In genomic region chr1:144101397-144102050, GRCh38 we compare ENCODE assay signal across 9 cellular contexts.
DNase-seq lines count a peak whose midpoint lies in the region; ATAC-seq and TF ChIP-seq lines count a peak whose summit lies in the region.
"Had no signal": no experiment of that assay in that cellular context is flagged by ENCODE, and none has a peak within 500 bp of the region (broad histone marks: within the 10 kb centered on the region; RNA-seq: fewer than 3 reads in every experiment).

No MANE protein-coding gene starts in this region.

- H3K4me1 ChIP-seq in neural progenitor cell: no peaks in the 10 kb centered on the region

- TF ChIP-seq CTCF in chondrocyte (IDR thresholded peaks at IDR 0.05) (no peak), natural killer cell (IDR thresholded peaks at IDR 0.05) (no peak), neural progenitor cell (IDR thresholded peaks at IDR 0.05) (no peak)

- intact Hi-C loops in natural killer cell (cut with micrococcal nuclease): no loop called here

- H3K36me3 Mint-ChIP-seq in activated naive CD8-positive, alpha-beta T cell treated with anti-CD3 and anti-CD28 coated beads for 36 hours: no peaks in the 10 kb centered on the region
- H3K36me3 Mint-ChIP-seq in activated naive CD8-positive, alpha-beta T cell treated with anti-CD3 and anti-CD28 coated beads, Interleukin-2, amount 50 U/mL, for 24 hours (ENCODE audit: low read depth): no peaks in the 10 kb centered on the region
- H3K36me3 Mint-ChIP-seq in chondrocyte (ENCODE audit: low read depth) (no peaks in the 10 kb centered on the region), natural killer cell (no peaks in the 10 kb centered on the region), neural progenitor cell (no peaks in the 10 kb centered on the region)

- no peaks in the 10 kb centered on the region for H4K20me1 ChIP-seq in neural progenitor cell (ENCODE audit: low read depth)

- H3K4me1 Mint-ChIP-seq in activated naive CD8-positive, alpha-beta T cell treated with anti-CD3 and anti-CD28 coated beads for 36 hours: no peaks in the 10 kb centered on the region
- no peaks in the 10 kb centered on the region for H3K4me1 Mint-ChIP-seq in activated naive CD8-positive, alpha-beta T cell treated with anti-CD3 and anti-CD28 coated beads, Interleukin-2, amount 50 U/mL, for 24 hours
- H3K4me1 Mint-ChIP-seq in chondrocyte (ENCODE audit: low read depth) (no peaks in the 10 kb centered on the region), natural killer cell (no peaks in the 10 kb centered on the region), neural progenitor cell (no peaks in the 10 kb centered on the region)

- H3F3A ChIP-seq in neural progenitor cell (ENCODE audit: low read depth): no peaks in the 10 kb centered on the region

- no peaks in the 10 kb centered on the region for H3K9me3 ChIP-seq in neural progenitor cell (ENCODE audit: low read depth)

- no peaks in the 10 kb centered on the region for H3K27me3 Mint-ChIP-seq in activated naive CD8-positive, alpha-beta T cell treated with anti-CD3 and anti-CD28 coated beads for 36 hours
- H3K27me3 Mint-ChIP-seq in activated naive CD8-positive, alpha-beta T cell treated with anti-CD3 and anti-CD28 coated beads, Interleukin-2, amount 50 U/mL, for 24 hours: no peaks in the 10 kb centered on the region
- H3K27me3 Mint-ChIP-seq in chondrocyte (ENCODE audit: low read depth): no peaks in the 10 kb centered on the region
- no peaks in the 10 kb centered on the region for H3K27me3 Mint-ChIP-seq in natural killer cell (ENCODE audit: low read depth in 2 of 2)
- H3K27me3 Mint-ChIP-seq in neural progenitor cell (ENCODE audit: insufficient read depth, low read depth): no peaks in the 10 kb centered on the region

- H3K36me3 ChIP-seq in neural progenitor cell: no peaks in the 10 kb centered on the region

- H3K27ac ChIP-seq in neural progenitor cell: no peak overlapping the region

- H3K9ac ChIP-seq in neural progenitor cell: no peak overlapping the region

- no peak overlapping the region for H3K4me3 Mint-ChIP-seq in activated naive CD8-positive, alpha-beta T cell treated with anti-CD3 and anti-CD28 coated beads for 36 hours
- no peak overlapping the region for H3K4me3 Mint-ChIP-seq in activated naive CD8-positive, alpha-beta T cell treated with anti-CD3 and anti-CD28 coated beads, Interleukin-2, amount 50 U/mL, for 24 hours
- H3K4me3 Mint-ChIP-seq in chondrocyte (ENCODE audit: unreplicated experiment): no peak overlapping the region
- no peak overlapping the region for H3K4me3 Mint-ChIP-seq in natural killer cell
- no peak overlapping the region for H3K4me3 Mint-ChIP-seq in neural progenitor cell

- no peak for ATAC-seq in activated naive CD8-positive, alpha-beta T cell treated with anti-CD3 and anti-CD28 coated beads, Interleukin-2, amount 50 U/mL, for 24 hours
- ATAC-seq in natural killer cell: no peak

- no peaks in the 10 kb centered on the region for H3K27me3 ChIP-seq in neural progenitor cell

- peaks cover 5% of the 10 kb centered on the region for H3K9me3 Mint-ChIP-seq in activated naive CD8-positive, alpha-beta T cell treated with anti-CD3 and anti-CD28 coated beads for 36 hours
- no peaks in the 10 kb centered on the region for H3K9me3 Mint-ChIP-seq in activated naive CD8-positive, alpha-beta T cell treated with anti-CD3 and anti-CD28 coated beads, Interleukin-2, amount 50 U/mL, for 24 hours
- no peaks in the 10 kb centered on the region for H3K9me3 Mint-ChIP-seq in chondrocyte (ENCODE audit: low read depth)
- no peaks in the 10 kb centered on the region for H3K9me3 Mint-ChIP-seq in natural killer cell
- peaks cover 14% of the 10 kb centered on the region for H3K9me3 Mint-ChIP-seq in neural progenitor cell

- H3K79me2 ChIP-seq in neural progenitor cell (ENCODE audit: low read depth): no peaks in the 10 kb centered on the region

- H3K4me3 ChIP-seq in neural progenitor cell: no peak overlapping the region

- no peak overlapping the region for H3K4me2 ChIP-seq in neural progenitor cell

- no peak overlapping the region for H2AFZ ChIP-seq in neural progenitor cell (replicated peaks)

- peak; percentile 3 for DNase-seq in activated naive CD8-positive, alpha-beta T cell treated with anti-CD3 and anti-CD28 coated beads for 36 hours
- no peak for DNase-seq in activated naive CD8-positive, alpha-beta T cell treated with anti-CD3 and anti-CD28 coated beads, Interleukin-2, amount 50 U/mL, for 24 hours
- DNase-seq in chondrocyte (ENCODE audit: low spot score): peak; percentile 98
- peak; percentile 15 for DNase-seq in natural killer cell
- no peak for DNase-seq in COLO829 (ENCODE audit: low spot score)
- DNase-seq in NCI-H2196 treated with DMSO at 0.1 percent for 48 hours (lab: John Stamatoyannopoulos, UW; ENCODE audit: unreplicated experiment): no peak
- DNase-seq in neural progenitor cell (ENCODE audit: low spot score): no peak
- no peak for DNase-seq in LoVo (ENCODE audit: low spot score)
- DNase-seq: NCI-H146 had no signal

- no peak overlapping the region for H3K27ac Mint-ChIP-seq in activated naive CD8-positive, alpha-beta T cell treated with anti-CD3 and anti-CD28 coated beads for 36 hours
- H3K27ac Mint-ChIP-seq in activated naive CD8-positive, alpha-beta T cell treated with anti-CD3 and anti-CD28 coated beads, Interleukin-2, amount 50 U/mL, for 24 hours: no peak overlapping the region
- H3K27ac Mint-ChIP-seq in chondrocyte (ENCODE audit: unreplicated experiment) (no peak overlapping the region), natural killer cell (no peak overlapping the region), neural progenitor cell (no peak overlapping the region)

Comparison
In these comparisons a context has a peak if more than half of its experiments do, and no peak if none do; other contexts are left out.
1. DNase-seq: peak in activated naive CD8-positive, alpha-beta T cell treated with anti-CD3 and anti-CD28 coated beads for 36 hours (single experiment), chondrocyte (single experiment) and natural killer cell (single experiment); none in activated naive CD8-positive, alpha-beta T cell treated with anti-CD3 and anti-CD28 coated beads, Interleukin-2, amount 50 U/mL, for 24 hours (single experiment), COLO829 (single experiment), NCI-H2196 treated with DMSO at 0.1 percent for 48 hours (single experiment), neural progenitor cell (single experiment) and LoVo (single experiment).